Comparison of ENCODE assay signal across 8 cellular contexts in the genomic region with DNA sequence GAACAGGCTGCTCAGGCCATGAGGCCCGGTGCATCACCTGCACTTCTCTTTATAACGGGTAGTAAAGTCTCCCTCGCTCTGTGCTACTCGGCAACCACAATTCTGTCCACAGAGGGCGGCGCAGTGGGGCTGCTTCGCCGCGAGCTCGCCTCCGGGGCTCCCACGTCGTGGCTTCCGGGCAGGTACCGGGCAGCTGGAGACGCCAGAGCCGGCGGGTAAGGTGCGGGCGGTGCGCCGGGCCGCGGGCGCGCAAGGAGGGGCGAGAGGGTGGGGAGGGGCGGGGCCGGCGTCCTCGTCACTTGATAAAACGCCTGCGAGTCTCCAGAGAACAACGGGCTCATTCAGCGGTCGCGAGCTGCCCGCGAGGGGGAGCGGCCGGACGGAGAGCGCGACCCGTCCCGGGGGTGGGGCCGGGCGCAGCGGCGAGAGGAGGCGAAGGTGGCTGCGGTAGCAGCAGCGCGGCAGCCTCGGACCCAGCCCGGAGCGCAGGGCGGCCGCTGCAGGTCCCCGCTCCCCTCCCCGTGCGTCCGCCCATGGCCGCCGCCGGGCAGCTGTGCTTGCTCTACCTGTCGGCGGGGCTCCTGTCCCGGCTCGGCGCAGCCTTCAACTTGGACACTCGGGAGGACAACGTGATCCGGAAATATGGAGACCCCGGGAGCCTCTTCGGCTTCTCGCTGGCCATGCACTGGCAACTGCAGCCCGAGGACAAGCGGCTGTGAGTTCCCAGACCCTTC. TPM values are rescaled to one million over a fixed set of nuclear protein-coding genes. Genes with fewer than 3 reads are reported as not detected.
DNase-seq lines count a peak whose midpoint lies in the region; ATAC-seq, FAIRE-seq and TF ChIP-seq lines count a peak whose summit lies in the region.

Gene ITGA6 (plus strand): TSS at position 331 of the 734 bp plus-strand sequence.

- ATAC-seq in psoas muscle, result peak; percentile 76 to 85 (median 82)
- ATAC-seq in upper lobe of right lung, result peak; percentile 88
- no peak for ATAC-seq in GM21786 (IDR thresholded peaks at IDR 0.05; ENCODE audit: unreplicated experiment)

- 0 to 1% (median 0%) methylated on average over 48 to 79 of the region's 79 CpGs for WGBS in psoas muscle, 3 donors

- peak; percentile 38 for DNase-seq in GM12892 (ENCODE audit: insufficient read length)
- DNase-seq in MV-4-11 (lab: John Stamatoyannopoulos, UW), result peak; percentile 42
- DNase-seq in T-helper 22 cell (ENCODE audit: low read depth), result peak; percentile 69
- no peak for DNase-seq in right atrium auricular region (ENCODE audit: low spot score)
- peak; percentile 69 to 78 for DNase-seq in psoas muscle
- peak; percentile 91 for DNase-seq in upper lobe of right lung

- H3K36me3 ChIP-seq in right atrium auricular region (no peaks in the 10 kb centered on the region), psoas muscle (ENCODE audit: insufficient read depth in 1 of 2, low read depth in 1 of 2) (no peaks in the 10 kb centered on the region), upper lobe of right lung (no peaks in the 10 kb centered on the region)

- H3K4me3 ChIP-seq in right atrium auricular region, result peak within 1 kb of the TSS; percentile 66 to 79
- peak within 1 kb of the TSS; percentile 94 for H3K4me3 ChIP-seq in psoas muscle
- peak within 1 kb of the TSS; percentile 81 for H3K4me3 ChIP-seq in upper lobe of right lung

- TF ChIP-seq CTCF in right atrium auricular region (IDR thresholded peaks at IDR 0.05) (peak in 1 of 2 donors; percentile 41), psoas muscle (IDR thresholded peaks at IDR 0.05) (peak; percentile 23), upper lobe of right lung (IDR thresholded peaks at IDR 0.05) (peak; percentile 28)

- FAIRE-seq in GM12892 (lab: Jason Lieb, UNC), result no peak

- TF ChIP-seq POLR2A in GM12892 (IDR thresholded peaks at IDR 0.05; ENCODE audit: low read depth, low read length), result no peak

- H3K27ac ChIP-seq in angular gyrus (ENCODE audit: low read depth, low read length) (peak within 1 kb of the TSS; percentile 41), right atrium auricular region (peak within 1 kb of the TSS; percentile 80 to 82), psoas muscle (peak within 1 kb of the TSS; percentile 86), upper lobe of right lung (peak within 1 kb of the TSS; percentile 82)

- intact Hi-C loops in psoas muscle (cut with DNase I) (loop anchor here (5.0 kb wide), 2 partner anchors 35 to 75 kb away; no protein-coding TSS in a partner anchor), upper lobe of right lung (cut with DNase I) (no loop called here)

- H3K27me3 ChIP-seq in right atrium auricular region (no peaks in the 10 kb centered on the region), psoas muscle (ENCODE audit: insufficient read depth in 3 of 3, low read length in 2 of 3) (no peaks in the 10 kb centered on the region), upper lobe of right lung (no peaks in the 10 kb centered on the region)

- H3K9me3 ChIP-seq in right atrium auricular region (no peaks in the 10 kb centered on the region), psoas muscle (no peaks in the 10 kb centered on the region), upper lobe of right lung (no peaks in the 10 kb centered on the region)

- H3K4me1 ChIP-seq in right atrium auricular region, result peaks cover 0 to 33% of the 10 kb centered on the region in 2 donors
- peaks cover 26% of the 10 kb centered on the region for H3K4me1 ChIP-seq in psoas muscle
- peaks cover 12% of the 10 kb centered on the region for H3K4me1 ChIP-seq in upper lobe of right lung

RNA-seq across cellular contexts. Expression of gene ITGA6, which starts in this region (rescaled TPM):
- polyA plus RNA-seq in GM12892 (2012; ENCODE audit: missing spikeins), result 1.8 TPM
- 10 to 100 TPM; 31.2 to 54.3 TPM for total RNA-seq in right atrium auricular region
- total RNA-seq in psoas muscle, result 10 to 100 TPM; 25.9 to 46.5 (median 43.8) TPM
- 10 to 100 TPM; 16.4 to 22.3 (median 20.9) TPM for polyA plus RNA-seq in psoas muscle
- total RNA-seq in upper lobe of right lung, result 73.0 TPM
